In the genomic region with DNA sequence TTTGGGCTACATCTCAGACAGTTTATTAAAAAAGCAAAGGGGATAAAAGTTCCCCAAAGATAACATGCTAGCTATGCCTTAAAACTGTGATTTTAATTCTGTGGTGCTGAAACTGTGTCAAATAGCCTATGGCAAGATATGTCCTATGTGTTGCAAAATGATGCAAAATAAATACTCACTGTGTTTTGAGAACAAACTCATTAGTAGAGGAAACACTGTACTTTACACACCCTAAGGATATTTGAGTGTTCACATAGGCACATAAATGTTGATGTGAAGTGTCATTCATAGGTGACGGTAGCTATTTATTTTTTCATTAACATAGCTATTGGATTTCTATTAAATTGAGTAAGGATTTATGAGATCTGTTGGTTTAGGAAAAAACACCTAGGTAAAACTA, we compare ENCODE assay signal across 19 cellular contexts.
DNase-seq lines count a peak whose midpoint lies in the region; ATAC-seq, FAIRE-seq and TF ChIP-seq lines count a peak whose summit lies in the region.
"Had no signal": no experiment of that assay in that cellular context is flagged by ENCODE, and none has a peak within 500 bp of the region (broad histone marks: within the 10 kb centered on the region; RNA-seq: fewer than 3 reads in every experiment).

No MANE protein-coding gene starts in this region.

- intact Hi-C loops in pancreas (cut with DNase I), result no loop called here

- H3K36me3 ChIP-seq in pancreas, result no peaks in the 10 kb centered on the region

- no peak overlapping the region for H3K27ac ChIP-seq in pancreas
- H3K27ac ChIP-seq: 22Rv1, HL-60, KMS-11 had no signal

- no peaks in the 10 kb centered on the region for H3K27me3 ChIP-seq in pancreas

- H3K4me3 ChIP-seq in fibroblast of villous mesenchyme (ENCODE audit: low read depth, low read length) (no peak overlapping the region), pancreas (no peak overlapping the region)

- no peak for FAIRE-seq in pancreas (lab: Jason Lieb, UNC)
- FAIRE-seq: RCC 7860 had no signal

- TF ChIP-seq CTCF in fibroblast of villous mesenchyme (IDR thresholded peaks at IDR 0.05; ENCODE audit: insufficient read depth, low read depth, low read length) (no peak), pancreas (IDR thresholded peaks at IDR 0.05) (no peak)

- DNase-seq in DMS153 (lab: John Stamatoyannopoulos, UW) (peak; percentile 5), DMS153 treated with DMSO at 0.1 percent for 48 hours (lab: John Stamatoyannopoulos, UW; ENCODE audit: unreplicated experiment) (no peak), NCI-H1417 (lab: John Stamatoyannopoulos, UW) (peak in 2 of 3 experiments; percentile 69 to 81), NCI-H774 (lab: John Stamatoyannopoulos, UW) (peak; percentile 14), fibroblast of villous mesenchyme (ENCODE audit: low read depth) (peak; percentile 6), pancreas (no peak), NCI-H1105 (lab: John Stamatoyannopoulos, UW) (no peak)
- DNase-seq: GDM1; H7; NCI-H187; NCI-H2171; NCI-H526; NK-92 treated with Interleukin-12 subunit alpha and Interleukin-12 subunit beta, amount 100 ng/mL, for 24 hours had no signal

- no peaks in the 10 kb centered on the region for H3K4me1 ChIP-seq in pancreas

- 64 to 70% methylated on average over 1 of the region's 1 CpG for WGBS in pancreas, 2 donors

- ATAC-seq in pancreas (no peak), HG03457 (IDR thresholded peaks at IDR 0.05; ENCODE audit: unreplicated experiment) (no peak)
- ATAC-seq: Right ventricle myocardium inferior had no signal

- H3K9me3 ChIP-seq in pancreas, result no peaks in the 10 kb centered on the region

Comparison
In these comparisons a context has a peak if more than half of its experiments do, and no peak if none do; other contexts are left out.
1. DNase-seq: peak in DMS153 (single experiment), NCI-H1417 (2 of 3), NCI-H774 (single experiment) and fibroblast of villous mesenchyme (single experiment); none in DMS153 treated with DMSO at 0.1 percent for 48 hours (single experiment), pancreas (0 of 6) and NCI-H1105 (single experiment).